18 cellular contexts compared by ENCODE assay signal in genomic region chr3:72579581-72580245, GRCh38.
"Had no signal": no experiment of that assay in that cellular context is flagged by ENCODE, and none has a peak within 500 bp of the region (broad histone marks: within the 10 kb centered on the region; RNA-seq: fewer than 3 reads in every experiment).

No MANE protein-coding gene starts in this region.

- DNase-seq: IMR-90, Kasumi-1, MM.1S, NCI-H1092 treated with DMSO at 0.1 percent for 48 hours, NCI-H1436, NCI-H187, NCI-H2029, NCI-H2081 treated with DMSO at 0.1 percent for 48 hours, NCI-H2171, NCI-H226, NCI-H446, NCI-H510A, NCI-H524 treated with DMSO at 0.1 percent for 48 hours, NCI-H69, NCI-H774, Right ventricle myocardium superior, RPMI8226, SIG-M5 had no signal
